ENCODE assay signal across 7 cellular contexts in genomic region chr17:19063326-19063956, GRCh38. TPM values are rescaled to one million over a fixed set of nuclear protein-coding genes. Genes with fewer than 3 reads are reported as not detected.
DNase-seq lines count a peak whose midpoint lies in the region; ATAC-seq and TF ChIP-seq lines count a peak whose summit lies in the region.
"Not testable (repeated sequence)": the region's sequence is repeated elsewhere in the genome, so short reads cannot be mapped to it uniquely, and the experiment has no call there.

No MANE protein-coding gene starts in this region.

- H3K27me3 ChIP-seq in HL-60 (ENCODE audit: insufficient read depth, poor library complexity, severe bottlenecking); neural progenitor cell: not testable (repeated sequence)

- H3K27ac ChIP-seq in HL-60 (replicated peaks) (peak overlapping the region; percentile 5), neural progenitor cell (peak overlapping the region; percentile 94)

- ATAC-seq in GM19035 (IDR thresholded peaks at IDR 0.05; ENCODE audit: unreplicated experiment), result peak; percentile 36

- not testable (repeated sequence) for H4K20me1 ChIP-seq in neural progenitor cell (ENCODE audit: low read depth)

- not testable (repeated sequence) for H3K79me2 ChIP-seq in neural progenitor cell (ENCODE audit: low read depth)

- DNase-seq in HL-60 (ENCODE audit: low read depth in 1 of 2, low spot score in 1 of 2), result peak in 1 of 2 experiments; percentile 90
- DNase-seq in activated CD4-positive, alpha-beta T cell treated with anti-CD3 and anti-CD28 coated beads, Interleukin-2, amount 10 ng/mL, durations not matched to agents 7 days and 5 days, result peak; percentile 59
- peak; percentile 93 for DNase-seq in activated naive CD4-positive, alpha-beta T cell treated with anti-CD3 and anti-CD28 coated beads, Interleukin-2, amount 50 U/mL, for 16 hours
- DNase-seq in glutamatergic neuron, result peak; percentile 79
- not testable (repeated sequence) for DNase-seq in neural progenitor cell (ENCODE audit: low spot score)
- peak; percentile 64 to 97 (median 84) for DNase-seq in stimulated activated CD4-positive, alpha-beta T cell treated with anti-CD3 and anti-CD28 coated beads, TNF-alpha, amount 100 ng/mL, for 48 hours (ENCODE audit: low read depth in 3 of 3)

- not testable (repeated sequence) for H3K9me3 Mint-ChIP-seq in activated CD4-positive, alpha-beta T cell treated with anti-CD3 and anti-CD28 coated beads, Interleukin-2, amount 10 ng/mL, durations not matched to agents 7 days and 5 days; glutamatergic neuron (ENCODE audit: unreplicated experiment); neural progenitor cell

- not testable (repeated sequence) for H3K27me3 Mint-ChIP-seq in activated CD4-positive, alpha-beta T cell treated with anti-CD3 and anti-CD28 coated beads, Interleukin-2, amount 10 ng/mL, durations not matched to agents 7 days and 5 days; glutamatergic neuron (ENCODE audit: unreplicated experiment); neural progenitor cell (ENCODE audit: insufficient read depth, low read depth)

- not testable (repeated sequence) for H3F3A ChIP-seq in neural progenitor cell (ENCODE audit: low read depth)

- not testable (repeated sequence) for H3K36me3 Mint-ChIP-seq in activated CD4-positive, alpha-beta T cell treated with anti-CD3 and anti-CD28 coated beads, Interleukin-2, amount 10 ng/mL, durations not matched to agents 7 days and 5 days (ENCODE audit: low read depth); glutamatergic neuron (ENCODE audit: unreplicated experiment); neural progenitor cell

- H3K4me2 ChIP-seq in neural progenitor cell, result not testable (repeated sequence)

- not testable (repeated sequence) for H3K4me1 ChIP-seq in neural progenitor cell

- H3K4me3 ChIP-seq in HL-60 (replicated peaks; ENCODE audit: insufficient read depth, low read length); neural progenitor cell: not testable (repeated sequence)

- H3K9me3 ChIP-seq in neural progenitor cell (ENCODE audit: low read depth), result not testable (repeated sequence)

- H3K9ac ChIP-seq in neural progenitor cell, result not testable (repeated sequence)

- H3K36me3 ChIP-seq in neural progenitor cell, result not testable (repeated sequence)

- POLR2A ChIA-PET in activated CD4-positive, alpha-beta T cell treated with anti-CD3 and anti-CD28 coated beads, Interleukin-2, amount 10 ng/mL, durations not matched to agents 7 days and 5 days (lab: Charles Lee), result not testable (repeated sequence)

- peak overlapping the region; percentile 27 for H3K4me3 Mint-ChIP-seq in activated CD4-positive, alpha-beta T cell treated with anti-CD3 and anti-CD28 coated beads, Interleukin-2, amount 10 ng/mL, durations not matched to agents 7 days and 5 days
- H3K4me3 Mint-ChIP-seq in glutamatergic neuron (ENCODE audit: unreplicated experiment) (peak overlapping the region; percentile 65), neural progenitor cell (peak overlapping the region; percentile 81)

- H3K27ac Mint-ChIP-seq in activated CD4-positive, alpha-beta T cell treated with anti-CD3 and anti-CD28 coated beads, Interleukin-2, amount 10 ng/mL, durations not matched to agents 7 days and 5 days, result peak overlapping the region; percentile 76
- H3K27ac Mint-ChIP-seq in glutamatergic neuron (ENCODE audit: unreplicated experiment) (peak overlapping the region; percentile 89), neural progenitor cell (peak overlapping the region; percentile 84)

- H3K4me1 Mint-ChIP-seq in activated CD4-positive, alpha-beta T cell treated with anti-CD3 and anti-CD28 coated beads, Interleukin-2, amount 10 ng/mL, durations not matched to agents 7 days and 5 days; glutamatergic neuron (ENCODE audit: low read depth, unreplicated experiment); neural progenitor cell: not testable (repeated sequence)

- CTCF ChIA-PET in activated CD4-positive, alpha-beta T cell treated with anti-CD3 and anti-CD28 coated beads, Interleukin-2, amount 10 ng/mL, durations not matched to agents 7 days and 5 days (lab: Charles Lee), result not testable (repeated sequence)

- TF ChIP-seq CTCF in HL-60 (IDR thresholded peaks at IDR 0.05; ENCODE audit: insufficient read depth, low read length); glutamatergic neuron (IDR thresholded peaks at IDR 0.05; ENCODE audit: partially characterized antibody, unreplicated experiment); neural progenitor cell (IDR thresholded peaks at IDR 0.05): not testable (repeated sequence)

- not testable (repeated sequence) for H2AFZ ChIP-seq in neural progenitor cell (replicated peaks)

RNA-seq across cellular contexts. Expression of gene GRAP, which starts 16.7 kb away (rescaled TPM):
- 10 to 100 TPM; 35.4 to 39.2 TPM for total RNA-seq in activated CD4-positive, alpha-beta T cell treated with anti-CD3 and anti-CD28 coated beads, Interleukin-2, amount 10 ng/mL, durations not matched to agents 7 days and 5 days
- total RNA-seq in glutamatergic neuron (ENCODE audit: unreplicated experiment) (0.64 TPM), neural progenitor cell (ENCODE audit: low replicate concordance) (0.46 TPM in 1 of 2 replicates, not detected in the other)

RNA-seq across cellular contexts. Expression of gene FAM83G, which starts 58.9 kb away (rescaled TPM):
- total RNA-seq in activated CD4-positive, alpha-beta T cell treated with anti-CD3 and anti-CD28 coated beads, Interleukin-2, amount 10 ng/mL, durations not matched to agents 7 days and 5 days, result 1 to 10 TPM; 7.1 to 9.1 TPM
- total RNA-seq in glutamatergic neuron (ENCODE audit: unreplicated experiment), result 2.0 TPM
- total RNA-seq in neural progenitor cell (ENCODE audit: low replicate concordance), result 9.9 and 24.3 TPM in 2 replicates

Comparison
In these comparisons a context has a peak if more than half of its experiments do, and no peak if none do; other contexts are left out.
1. H3K4me3 Mint-ChIP-seq: peak in every context shown above with its lines; median percentile 81 in neural progenitor cell; 65 in glutamatergic neuron; 27 in activated CD4-positive, alpha-beta T cell treated with anti-CD3 and anti-CD28 coated beads, Interleukin-2, amount 10 ng/mL, durations not matched to agents 7 days and 5 days.
2. RNA of gene GRAP, which starts 16.7 kb away (total RNA-seq): 35.4 to 39.2 TPM in activated CD4-positive, alpha-beta T cell treated with anti-CD3 and anti-CD28 coated beads, Interleukin-2, amount 10 ng/mL, durations not matched to agents 7 days and 5 days; 0.64 TPM in glutamatergic neuron (single experiment) and 0.46 TPM in neural progenitor cell; every median in the first group is over 10 times any median in the second.
3. Peak in every context shown above with its lines, with median percentiles within 50 percentile points of each other: H3K27ac Mint-ChIP-seq.